ENCODE assay signal across 1 cellular context in genomic region chr7:100015232-100016208, GRCh38.
TF ChIP-seq lines count a peak whose summit lies in the region.

ZKSCAN1 (plus strand) TSS chr7:100015596; CDS start chr7:100023507, 7,911 bp downstream.

TF ChIP-seq in GM12878, 131 proteins besides CTCF, POLR2A, EP300 and RAD21 (continued from another document and continues in another):
- TF ChIP-seq ZNF687 (IDR thresholded peaks at IDR 0.05) (peak; percentile 27; the same call in 1 of the 2 replicates), SIX5 (IDR thresholded peaks at IDR 0.05; ENCODE audit: low read depth, low read length, severe bottlenecking) (peak; percentile 58), IKZF1 (conservative IDR thresholded peaks at IDR 0.05) (peak; percentile 80), FOS (IDR thresholded peaks at IDR 0.05; ENCODE audit: borderline replicate concordance, extremely low read depth, insufficient read length) (no peak), BCL3 (IDR thresholded peaks at IDR 0.05; ENCODE audit: borderline replicate concordance, insufficient read depth, low read depth, low read length, poor library complexity, severe bottlenecking) (no peak), HDAC2 (IDR thresholded peaks at IDR 0.05) (no peak), NFYA (IDR thresholded peaks at IDR 0.05; ENCODE audit: borderline replicate concordance, low read depth, low read length) (no peak), LARP7 (IDR thresholded peaks at IDR 0.05) (peak; percentile 15; the same call in 1 of the 2 replicates), NKRF (conservative IDR thresholded peaks at IDR 0.05) (no peak), ZNF622 (IDR thresholded peaks at IDR 0.05) (no peak), USF2 (IDR thresholded peaks at IDR 0.05; ENCODE audit: borderline replicate concordance, low read depth, low read length) (no peak), REST (IDR thresholded peaks at IDR 0.05; ENCODE audit: low read depth, low read length) (no peak; the same call in 1 of the 2 replicates), HDAC6 (IDR thresholded peaks at IDR 0.05; ENCODE audit: unreplicated experiment) (no peak), RB1 (IDR thresholded peaks at IDR 0.05; ENCODE audit: borderline replicate concordance) (no peak), RBBP5 (conservative IDR thresholded peaks at IDR 0.05) (no peak), SKIL (IDR thresholded peaks at IDR 0.05; ENCODE audit: low read depth, poor library complexity, severe bottlenecking) (no peak), SMAD1 (IDR thresholded peaks at IDR 0.05; ENCODE audit: low read depth, partially characterized antibody) (no peak), ESRRA (IDR thresholded peaks at IDR 0.05; ENCODE audit: low read length) (no peak), TAF1 (IDR thresholded peaks at IDR 0.05; ENCODE audit: borderline replicate concordance, low read depth, low read length) (peak; percentile 99), TARDBP (IDR thresholded peaks at IDR 0.05; ENCODE audit: borderline replicate concordance) (peak; percentile 37; the same call in 1 of the 2 replicates), ZNF217 (IDR thresholded peaks at IDR 0.05) (no peak), CHD4 (IDR thresholded peaks at IDR 0.05) (no peak), FOXM1 (IDR thresholded peaks at IDR 0.05; ENCODE audit: low read depth, low read length) (no peak), MEF2A (IDR thresholded peaks at IDR 0.05; ENCODE audit: insufficient read depth, low read depth, low read length) (no peak), ZBTB11 (CRISPR knock-in tag; IDR thresholded peaks at IDR 0.05) (peak; percentile 36; the same call in 1 of the 2 replicates), CBX5 (IDR thresholded peaks at IDR 0.05; ENCODE audit: low read depth) (no peak), RCOR1 (conservative IDR thresholded peaks at IDR 0.05; ENCODE audit: low read depth, low read length) (no peak), BRCA1 (IDR thresholded peaks at IDR 0.05; ENCODE audit: low read depth, low read length) (no peak), IKZF2 (IDR thresholded peaks at IDR 0.05) (no peak; a peak in 1 of 4 replicates), SREBF1 (IDR thresholded peaks at IDR 0.05; ENCODE audit: low read length) (no peak), PAX5 (IDR thresholded peaks at IDR 0.05; ENCODE audit: borderline replicate concordance, low read depth, low read length) (peak; percentile 44; the same call in 1 of the 2 replicates), NR2C2 (IDR thresholded peaks at IDR 0.05; ENCODE audit: borderline replicate concordance, control insufficient read depth, insufficient read length, low read depth) (no peak), NRF1 (conservative IDR thresholded peaks at IDR 0.05; ENCODE audit: low read depth, low read length) (no peak), PAX8 (IDR thresholded peaks at IDR 0.05) (no peak), E4F1 (IDR thresholded peaks at IDR 0.05; ENCODE audit: borderline replicate concordance, partially characterized antibody) (peak; percentile 80), GATAD2B (conservative IDR thresholded peaks at IDR 0.05; ENCODE audit: low read depth) (peak; percentile 46; the same call in 1 of the 2 replicates), SMARCA5 (IDR thresholded peaks at IDR 0.05) (no peak), FOXK2 (IDR thresholded peaks at IDR 0.05) (no peak), CEBPB (IDR thresholded peaks at IDR 0.05; ENCODE audit: borderline replicate concordance in 1 of 2, low read depth in 2 of 2, low read length in 2 of 2) (no peak), KAT2A (conservative IDR thresholded peaks at IDR 0.05; ENCODE audit: control insufficient read depth, low read depth, low read length) (no peak)
